11 cellular contexts compared by ENCODE assay signal in the genomic region with DNA sequence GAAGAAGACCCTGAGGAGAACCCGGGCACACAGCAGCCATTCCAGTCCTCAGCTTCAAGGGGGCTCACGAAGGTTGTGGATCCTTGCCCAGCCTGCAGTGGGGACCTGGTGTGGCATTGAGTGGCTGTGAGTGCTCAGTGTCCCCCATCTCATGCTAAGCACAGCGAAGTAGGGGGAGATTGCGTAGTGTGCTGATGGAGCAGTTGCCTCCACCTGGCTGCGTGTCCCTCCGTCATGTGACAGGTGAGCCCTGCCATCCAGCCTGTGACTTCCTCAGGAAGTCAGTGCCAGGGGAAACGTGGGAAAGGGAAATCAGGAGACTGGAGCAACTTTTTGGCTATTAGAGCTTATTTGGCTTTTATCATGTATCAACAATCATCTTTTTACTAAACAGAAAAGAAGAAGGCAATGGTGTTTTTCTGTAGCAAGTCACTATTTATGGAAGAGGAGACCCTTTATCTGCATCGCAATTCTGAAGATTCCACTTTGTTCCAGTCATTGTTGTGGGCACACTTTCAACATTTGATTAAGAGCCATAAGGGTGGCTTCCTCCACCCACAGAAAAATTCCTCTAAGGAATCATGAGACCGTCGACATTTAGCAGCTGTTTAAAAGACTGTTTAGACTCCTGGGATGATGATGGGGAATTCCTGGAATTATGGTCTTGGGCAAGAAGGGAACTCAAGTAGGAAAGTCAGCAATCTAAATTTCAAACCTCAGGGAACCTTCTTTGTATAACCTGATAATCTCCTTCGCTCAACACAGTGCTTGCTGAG.
DNase-seq lines count a peak whose midpoint lies in the region; ATAC-seq, FAIRE-seq and TF ChIP-seq lines count a peak whose summit lies in the region.
"Had no signal": no experiment of that assay in that cellular context is flagged by ENCODE, and none has a peak within 500 bp of the region (broad histone marks: within the 10 kb centered on the region; RNA-seq: fewer than 3 reads in every experiment).

No MANE protein-coding gene starts in this region.

- peaks cover 2% of the 10 kb centered on the region for H3K9me3 Mint-ChIP-seq in astrocyte (ENCODE audit: unreplicated experiment)

- peaks cover 36% of the 10 kb centered on the region for H3K4me1 Mint-ChIP-seq in astrocyte (ENCODE audit: low read depth, unreplicated experiment)
- H3K4me1 Mint-ChIP-seq in T-helper 17 cell: no peaks in the 10 kb centered on the region

- H2AFZ ChIP-seq in astrocyte (ENCODE audit: low read depth, low read length): no peak overlapping the region
- H2AFZ ChIP-seq: PC-9 had no signal

- peak overlapping the region; percentile 42 for H3K4me2 ChIP-seq in astrocyte (ENCODE audit: low read length)
- H3K4me2 ChIP-seq: PC-9 had no signal

- no peaks in the 10 kb centered on the region for H3K36me3 ChIP-seq in astrocyte (ENCODE audit: insufficient read depth, low read length)
- H3K36me3 ChIP-seq in left ventricle myocardium inferior: no peaks in the 10 kb centered on the region

- H3K27ac Mint-ChIP-seq in astrocyte (ENCODE audit: unreplicated experiment): peak overlapping the region; percentile 1
- no peak overlapping the region for H3K27ac Mint-ChIP-seq in T-helper 17 cell

- peak; percentile 89 for FAIRE-seq in astrocyte (lab: Jason Lieb, UNC)

- H3K4me1 ChIP-seq in astrocyte (ENCODE audit: insufficient read depth, low read length) (peaks cover 32% of the 10 kb centered on the region), left ventricle myocardium inferior (peaks cover 40% of the 10 kb centered on the region)
- H3K4me1 ChIP-seq: foreskin keratinocyte had no signal

- H3K27me3 ChIP-seq in astrocyte (ENCODE audit: insufficient read depth, low read length) (no peaks in the 10 kb centered on the region), left ventricle myocardium inferior (ENCODE audit: low read depth) (no peaks in the 10 kb centered on the region)

- DNase-seq in AG09309 (ENCODE audit: low read depth): peak; percentile 74
- DNase-seq in astrocyte (ENCODE audit: low read depth): peak; percentile 96
- no peak for DNase-seq in left ventricle myocardium inferior
- no peak for DNase-seq in sciatic nerve (ENCODE audit: low spot score)
- no peak for DNase-seq in NCI-H2029 (lab: John Stamatoyannopoulos, UW)
- DNase-seq in NCI-H2227 (lab: John Stamatoyannopoulos, UW; ENCODE audit: unreplicated experiment): no peak
- no peak for DNase-seq in T-helper 17 cell
- DNase-seq in HPDE6-E6E7 (ENCODE audit: extremely low spot score): no peak
- DNase-seq: aorta, foreskin keratinocyte, PC-9 had no signal

- H3K9me3 ChIP-seq in astrocyte (ENCODE audit: insufficient read depth, low read depth, low read length): no peaks in the 10 kb centered on the region
- no peaks in the 10 kb centered on the region for H3K9me3 ChIP-seq in left ventricle myocardium inferior (replicated peaks)
- no peaks in the 10 kb centered on the region for H3K9me3 ChIP-seq in T-helper 17 cell (ENCODE audit: control insufficient read depth, low read length, poor library complexity, severe bottlenecking)

- no peak overlapping the region for H3K9ac ChIP-seq in astrocyte (ENCODE audit: low read length)

- no peak overlapping the region for H3K27ac ChIP-seq in astrocyte (ENCODE audit: low read depth, low read length)
- peak overlapping the region; percentile 67 for H3K27ac ChIP-seq in left ventricle myocardium inferior (replicated peaks)
- H3K27ac ChIP-seq: foreskin keratinocyte, PC-9 had no signal

- H3K4me3 Mint-ChIP-seq in astrocyte (ENCODE audit: unreplicated experiment) (no peak overlapping the region), T-helper 17 cell (no peak overlapping the region)

- H3K27me3 Mint-ChIP-seq in astrocyte (ENCODE audit: low read depth, unreplicated experiment) (no peaks in the 10 kb centered on the region), T-helper 17 cell (peaks cover 37% of the 10 kb centered on the region)

- TF ChIP-seq CTCF in AG09309 (IDR thresholded peaks at IDR 0.05; ENCODE audit: control insufficient read depth, insufficient read depth, low read depth, low read length, missing control alignments): no peak
- no peak for TF ChIP-seq CTCF in astrocyte (IDR thresholded peaks at IDR 0.05; ENCODE audit: insufficient read depth, low read depth, low read length)
- TF ChIP-seq CTCF in left ventricle myocardium inferior (IDR thresholded peaks at IDR 0.05; ENCODE audit: borderline replicate concordance): no peak

- H3K36me3 Mint-ChIP-seq in astrocyte (ENCODE audit: low read depth, unreplicated experiment): peaks cover 1% of the 10 kb centered on the region
- H3K36me3 Mint-ChIP-seq in T-helper 17 cell (ENCODE audit: low read depth): no peaks in the 10 kb centered on the region

- peak; percentile 61 for ATAC-seq in sciatic nerve
- no peak for ATAC-seq in T-helper 17 cell
- ATAC-seq: foreskin keratinocyte had no signal

- H3K4me3 ChIP-seq in AG09309 (ENCODE audit: control insufficient read depth, low read depth, low read length) (no peak overlapping the region), astrocyte (ENCODE audit: insufficient read depth, low read depth, low read length) (no peak overlapping the region), left ventricle myocardium inferior (no peak overlapping the region)
- H3K4me3 ChIP-seq: PC-9 had no signal

- intact Hi-C loops in left ventricle myocardium inferior (cut with micrococcal nuclease) (no loop called here), sciatic nerve (cut with DNase I) (loop anchor here (2.0 kb wide), 1 partner anchor 55 kb away; no protein-coding TSS in a partner anchor)

- H3K79me2 ChIP-seq in astrocyte (ENCODE audit: insufficient read depth, low read length): no peaks in the 10 kb centered on the region

- no peaks in the 10 kb centered on the region for H4K20me1 ChIP-seq in astrocyte (ENCODE audit: insufficient read depth, low read length)

Comparison
In these comparisons a context has a peak if more than half of its experiments do, and no peak if none do; other contexts are left out.
1. DNase-seq: peak in AG09309 (single experiment) and astrocyte (single experiment); none in left ventricle myocardium inferior (single experiment), sciatic nerve (single experiment), NCI-H2029 (single experiment), NCI-H2227 (single experiment), T-helper 17 cell (0 of 3) and HPDE6-E6E7 (single experiment).